ENCODE assay signal across 8 cellular contexts in the genomic region with DNA sequence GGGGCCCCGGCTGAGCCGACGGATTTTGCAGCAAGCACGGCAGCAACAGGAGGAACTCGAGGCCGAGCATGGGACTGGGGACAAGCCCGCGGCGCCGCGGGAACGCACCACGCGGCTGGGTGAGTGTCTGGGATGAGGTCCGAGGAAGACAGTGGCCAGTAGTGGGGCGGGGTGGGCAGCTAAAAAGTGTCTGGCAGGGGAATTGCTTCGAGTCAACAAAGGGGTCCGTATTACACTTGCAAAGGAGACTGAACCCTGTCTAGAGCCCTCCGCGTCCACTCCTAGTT. TPM values are rescaled to one million over a fixed set of nuclear protein-coding genes. Genes with fewer than 3 reads are reported as not detected.
DNase-seq lines count a peak whose midpoint lies in the region; ATAC-seq, FAIRE-seq and TF ChIP-seq lines count a peak whose summit lies in the region.

No MANE protein-coding gene starts in this region.

- TF ChIP-seq CTCF in D721Med (IDR thresholded peaks at IDR 0.05; ENCODE audit: insufficient read depth, missing control alignments), result no peak

- H3K4me3 Mint-ChIP-seq in activated naive CD8-positive, alpha-beta T cell treated with anti-CD3 and anti-CD28 coated beads for 36 hours, result peak overlapping the region; percentile 98

- DNase-seq in activated naive CD8-positive, alpha-beta T cell treated with anti-CD3 and anti-CD28 coated beads for 36 hours, result no peak
- DNase-seq in D721Med (ENCODE audit: insufficient read length, low spot score) (no peak), GM12892 (ENCODE audit: insufficient read length) (no peak)

- H3K9me3 Mint-ChIP-seq in activated naive CD8-positive, alpha-beta T cell treated with anti-CD3 and anti-CD28 coated beads for 36 hours, result no peaks in the 10 kb centered on the region

- peak overlapping the region; percentile 91 for H3K27ac ChIP-seq in iPS-20b (ENCODE audit: low read length)
- peak overlapping the region; percentile 98 for H3K27ac ChIP-seq in stomach smooth muscle (ENCODE audit: low read length)

- H3K9ac ChIP-seq in ES-I3 (ENCODE audit: low read depth, low read length) (peak overlapping the region; percentile 98), iPS-20b (ENCODE audit: low read depth, low read length) (peak overlapping the region; percentile 97), stomach smooth muscle (ENCODE audit: low read length in 2 of 2) (peak overlapping the region; percentile 88 to 99)

- peaks cover 3% of the 10 kb centered on the region; the same call in 1 of the 2 replicates for H3K36me3 ChIP-seq in ES-I3 (ENCODE audit: insufficient read depth, low read length)
- peaks cover 29% of the 10 kb centered on the region for H3K36me3 ChIP-seq in iPS-20b (ENCODE audit: insufficient read depth, low read depth, low read length)
- peaks cover 1 to 2% of the 10 kb centered on the region in 2 donors for H3K36me3 ChIP-seq in stomach smooth muscle (ENCODE audit: control insufficient read depth in 2 of 2, insufficient read depth in 2 of 2, low read length in 2 of 2)

- no peaks in the 10 kb centered on the region for H3K27me3 Mint-ChIP-seq in activated naive CD8-positive, alpha-beta T cell treated with anti-CD3 and anti-CD28 coated beads for 36 hours

- peak overlapping the region; percentile 99 for H3K27ac Mint-ChIP-seq in activated naive CD8-positive, alpha-beta T cell treated with anti-CD3 and anti-CD28 coated beads for 36 hours

- ATAC-seq in HG03457 (IDR thresholded peaks at IDR 0.05; ENCODE audit: unreplicated experiment) (peak; percentile 2), GM18873 (IDR thresholded peaks at IDR 0.05; ENCODE audit: low FRiP score, unreplicated experiment) (no peak)

- H3K4me3 ChIP-seq in iPS-20b (ENCODE audit: low read length), result peak overlapping the region; percentile 95
- peak overlapping the region; percentile 98 to 99 for H3K4me3 ChIP-seq in stomach smooth muscle (ENCODE audit: low read length in 2 of 2)

- no peak for TF ChIP-seq POLR2A in GM12892 (IDR thresholded peaks at IDR 0.05; ENCODE audit: low read depth, low read length)

- H3K27me3 ChIP-seq in iPS-20b (ENCODE audit: insufficient read depth, low read length) (no peaks in the 10 kb centered on the region), stomach smooth muscle (ENCODE audit: control insufficient read depth in 1 of 2, insufficient read depth in 2 of 2, low read length in 2 of 2) (no peaks in the 10 kb centered on the region)

- H3K4me1 Mint-ChIP-seq in activated naive CD8-positive, alpha-beta T cell treated with anti-CD3 and anti-CD28 coated beads for 36 hours, result peaks cover 39% of the 10 kb centered on the region

- FAIRE-seq in D721Med (lab: Jason Lieb, UNC), result no peak
- no peak for FAIRE-seq in GM12892 (lab: Jason Lieb, UNC)

- H3K9me3 ChIP-seq in ES-I3 (ENCODE audit: control insufficient read depth, insufficient read depth, low read length) (no peaks in the 10 kb centered on the region), iPS-20b (ENCODE audit: insufficient read depth, low read depth, low read length) (no peaks in the 10 kb centered on the region), stomach smooth muscle (ENCODE audit: control insufficient read depth in 2 of 2, low read length in 2 of 2) (no peaks in the 10 kb centered on the region)

- H3K4me1 ChIP-seq in ES-I3 (ENCODE audit: insufficient read depth, low read length), result peaks cover 17% of the 10 kb centered on the region
- peaks cover 10% of the 10 kb centered on the region for H3K4me1 ChIP-seq in iPS-20b (ENCODE audit: insufficient read depth, low read length)
- H3K4me1 ChIP-seq in stomach smooth muscle (ENCODE audit: control insufficient read depth, insufficient read depth, low read length), result peaks cover 20% of the 10 kb centered on the region

- H3K36me3 Mint-ChIP-seq in activated naive CD8-positive, alpha-beta T cell treated with anti-CD3 and anti-CD28 coated beads for 36 hours, result peaks cover 30% of the 10 kb centered on the region

RNA-seq across cellular contexts. Expression of gene BYSL, which starts 0.4 kb away (rescaled TPM):
- 10 to 100 TPM; 75.7 to 79.1 TPM for total RNA-seq in activated naive CD8-positive, alpha-beta T cell treated with anti-CD3 and anti-CD28 coated beads for 36 hours
- 15.2 TPM for polyA plus RNA-seq in GM12892 (2012; ENCODE audit: missing spikeins)

RNA-seq across cellular contexts. Expression of gene MED20, which starts 0.7 kb away (rescaled TPM):
- 10 to 100 TPM; 19.8 to 22.3 TPM for total RNA-seq in activated naive CD8-positive, alpha-beta T cell treated with anti-CD3 and anti-CD28 coated beads for 36 hours
- 8.8 TPM for polyA plus RNA-seq in GM12892 (2012; ENCODE audit: missing spikeins)

RNA-seq across cellular contexts. Expression of gene CCND3, which starts 20.0 kb away (rescaled TPM):
- 100 to 1,000 TPM; 396 to 403 TPM for total RNA-seq in activated naive CD8-positive, alpha-beta T cell treated with anti-CD3 and anti-CD28 coated beads for 36 hours
- polyA plus RNA-seq in GM12892 (2012; ENCODE audit: missing spikeins), result 26.8 TPM

RNA-seq across cellular contexts. Expression of gene USP49, which starts 26.5 kb away (rescaled TPM):
- total RNA-seq in activated naive CD8-positive, alpha-beta T cell treated with anti-CD3 and anti-CD28 coated beads for 36 hours, result 1 to 10 TPM; 4.4 to 4.5 TPM
- 6.1 TPM for polyA plus RNA-seq in GM12892 (2012; ENCODE audit: missing spikeins)
